In the genomic region with DNA sequence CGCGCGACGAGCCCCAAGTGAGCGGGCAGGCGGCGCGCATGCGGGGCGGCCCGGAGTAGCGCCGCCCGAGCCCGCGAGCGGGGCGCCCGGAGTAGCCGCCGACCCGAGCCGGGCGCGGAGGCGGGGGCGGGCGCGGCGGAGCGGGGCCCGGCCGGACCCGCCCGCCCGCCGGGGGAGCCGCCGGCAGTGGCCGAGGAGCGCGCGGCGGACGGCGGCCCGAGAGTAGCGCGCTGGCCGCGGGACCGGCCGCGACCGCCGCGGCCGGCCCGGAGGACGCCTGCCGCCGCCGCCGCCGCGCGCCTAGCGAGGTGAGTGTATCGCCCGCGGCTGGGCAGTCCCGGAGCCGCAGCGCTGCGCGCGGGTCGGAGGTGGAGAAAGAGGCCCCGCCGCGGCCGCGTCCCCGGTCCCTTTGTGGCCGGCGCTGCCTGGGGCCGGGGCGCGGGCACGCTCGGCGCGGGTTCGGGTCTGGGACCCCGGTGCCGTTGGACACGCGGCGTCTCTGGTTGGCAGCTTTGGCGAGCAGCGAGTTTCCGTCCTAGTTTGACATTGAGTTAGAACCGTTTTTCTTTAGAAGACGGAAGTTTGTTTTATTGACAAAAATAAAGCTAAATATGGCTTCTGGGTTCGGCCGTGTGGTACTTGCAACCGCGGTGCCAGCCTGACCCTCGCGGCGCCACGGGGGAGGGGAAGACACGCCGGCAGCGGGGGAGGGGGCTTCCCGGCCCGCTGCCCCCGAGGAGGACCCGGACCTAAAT, we compare ENCODE assay signal across 8 cellular contexts. TPM values are rescaled to one million over a fixed set of nuclear protein-coding genes. Genes with fewer than 3 reads are reported as not detected.
DNase-seq lines count a peak whose midpoint lies in the region; ATAC-seq, FAIRE-seq and TF ChIP-seq lines count a peak whose summit lies in the region.

A gene (plus strand): TSS at position 186 of the 755 bp plus-strand sequence. CDS start 72,923 bp downstream, outside the sequence.

- peak within 1 kb of the TSS; percentile 86 for H3K4me2 ChIP-seq in BLaER1

- H3K4me3 ChIP-seq in BLaER1 = peak within 1 kb of the TSS; percentile 82

- intact Hi-C loops in T-helper 1 cell treated with Interleukin-12 subunit alpha and Interleukin-12 subunit beta and Interleukin-4 antibody, amounts not matched to agents 30 ng/mL and 1 ng/mL, for 36 hours (cut with micrococcal nuclease) = loop anchor here (1.0 to 5.0 kb wide), 12 partner anchors 36 to 1246 kb away; a partner anchor contains a TSS
- intact Hi-C loops in left colon (cut with DNase I, micrococcal nuclease) = no loop called here

- peak within 1 kb of the TSS; percentile 98 for H3K27ac ChIP-seq in BLaER1

- peaks cover 34% of the 10 kb centered on the region for H3K9me3 ChIP-seq in BLaER1

- TF ChIP-seq POLR2A in H54 (IDR thresholded peaks at IDR 0.05; ENCODE audit: low read depth, low read length) = no peak

- peaks cover 48% of the 10 kb centered on the region for H4K20me1 ChIP-seq in BLaER1

- H3K9ac ChIP-seq in BLaER1 = peak within 1 kb of the TSS; percentile 98

- H3K4me1 ChIP-seq in BLaER1 = peaks cover 25% of the 10 kb centered on the region

- ATAC-seq in left colon (peak; percentile 49), HG03342 (IDR thresholded peaks at IDR 0.05; ENCODE audit: unreplicated experiment) (no peak)

- peaks cover 12% of the 10 kb centered on the region for H3K36me3 ChIP-seq in BLaER1

- FAIRE-seq in H54 (lab: Jason Lieb, UNC) = no peak

- DNase-seq in H54 (ENCODE audit: insufficient read length, low spot score) = peak; percentile 6
- DNase-seq in cerebellum (ENCODE audit: low spot score) = peak; percentile 53
- DNase-seq in left colon = peak in 1 of 2 donors; percentile 55
- DNase-seq in stimulated activated CD8-positive, alpha-beta memory T cell treated with anti-CD3 and anti-CD28 coated beads, Interleukin-15, amount 100 ng/mL, for 24 hours (ENCODE audit: low read depth) = peak; percentile 4
- no peak for DNase-seq in cerebellar nuclear complex (lab: John Stamatoyannopoulos, UW)

- H3K27me3 ChIP-seq in BLaER1 = no peaks in the 10 kb centered on the region

RNA-seq across cellular contexts. Expression of the gene that starts here (rescaled TPM):
- total RNA-seq in T-helper 1 cell treated with Interleukin-12 subunit alpha and Interleukin-12 subunit beta and Interleukin-4 antibody, amounts not matched to agents 30 ng/mL and 1 ng/mL, for 36 hours = 46.7 and 51.7 TPM in 2 replicates
- total RNA-seq in cerebellum (60.2 TPM), left colon (100 to 1,000 TPM; 121 to 143 TPM)

Comparison
In these comparisons a context has a peak if more than half of its experiments do, and no peak if none do; other contexts are left out.
1. DNase-seq: peak in H54 (single experiment), cerebellum (single experiment) and stimulated activated CD8-positive, alpha-beta memory T cell treated with anti-CD3 and anti-CD28 coated beads, Interleukin-15, amount 100 ng/mL, for 24 hours (single experiment); none in cerebellar nuclear complex (0 of 2).